Comparison of ENCODE assay signal across 7 cellular contexts in genomic region chr10:134743-135600, GRCh38. TPM values are rescaled to one million over a fixed set of nuclear protein-coding genes. Genes with fewer than 3 reads are reported as not detected.
DNase-seq lines count a peak whose midpoint lies in the region; ATAC-seq and TF ChIP-seq lines count a peak whose summit lies in the region.

ZMYND11 (plus strand) TSS chr10:135455; CDS start chr10:180013, 44,558 bp downstream.

- no TSS peak for BruUV-seq in HCT116 (replicated peaks; lab: Mats Ljungman, UMichigan)

- H3K9me2 ChIP-seq in HCT116 (ENCODE audit: insufficient read depth), result no peaks in the 10 kb centered on the region

- TF ChIP-seq RAD21 in HCT116 (IDR thresholded peaks at IDR 0.05; ENCODE audit: low read depth), result no peak

- H3K27ac Mint-ChIP-seq in activated CD8-positive, alpha-beta memory T cell treated with anti-CD3 and anti-CD28 coated beads, Interleukin-2, amount 10 ng/mL, durations not matched to agents 7 days and 5 days, result peak within 1 kb of the TSS; percentile 87
- H3K27ac Mint-ChIP-seq in endodermal cell (peak within 1 kb of the TSS; percentile 84), mesothelial cell of epicardium (peak within 1 kb of the TSS; percentile 96)

- H3K79me2 ChIP-seq in HCT116 (ENCODE audit: insufficient read depth, low read length), result peaks cover 39% of the 10 kb centered on the region

- no peaks in the 10 kb centered on the region for H3K27me3 Mint-ChIP-seq in activated CD8-positive, alpha-beta memory T cell treated with anti-CD3 and anti-CD28 coated beads, Interleukin-2, amount 10 ng/mL, durations not matched to agents 7 days and 5 days
- H3K27me3 Mint-ChIP-seq in endodermal cell (ENCODE audit: insufficient read depth) (peaks cover 43% of the 10 kb centered on the region), mesothelial cell of epicardium (ENCODE audit: low read depth) (no peaks in the 10 kb centered on the region)

- H3K4me1 Mint-ChIP-seq in activated CD8-positive, alpha-beta memory T cell treated with anti-CD3 and anti-CD28 coated beads, Interleukin-2, amount 10 ng/mL, durations not matched to agents 7 days and 5 days, result peaks cover 31% of the 10 kb centered on the region
- H3K4me1 Mint-ChIP-seq in endodermal cell (peaks cover 23% of the 10 kb centered on the region), mesothelial cell of epicardium (peaks cover 52% of the 10 kb centered on the region)

- no peaks in the 10 kb centered on the region for H4K20me1 ChIP-seq in HCT116 (ENCODE audit: insufficient read depth)

- no peaks in the 10 kb centered on the region for H3K36me3 Mint-ChIP-seq in activated CD8-positive, alpha-beta memory T cell treated with anti-CD3 and anti-CD28 coated beads, Interleukin-2, amount 10 ng/mL, durations not matched to agents 7 days and 5 days
- H3K36me3 Mint-ChIP-seq in endodermal cell (ENCODE audit: low read depth) (no peaks in the 10 kb centered on the region), mesothelial cell of epicardium (no peaks in the 10 kb centered on the region)

- H3K36me3 ChIP-seq in HCT116 (ENCODE audit: control insufficient read depth in 1 of 2, insufficient read depth in 2 of 2, low read length in 2 of 2) (no peaks in the 10 kb centered on the region), endodermal cell (ENCODE audit: control insufficient read depth, insufficient read depth, low read length) (no peaks in the 10 kb centered on the region)

- H3K27ac ChIP-seq in HCT116 (ENCODE audit: low read depth, low read length) (peak within 1 kb of the TSS; percentile 93), endodermal cell (ENCODE audit: low read depth, low read length) (peak within 1 kb of the TSS; percentile 82)

- H3K27me3 ChIP-seq in HCT116 (ENCODE audit: insufficient read depth, low read length) (no peaks in the 10 kb centered on the region), endodermal cell (ENCODE audit: control insufficient read depth, insufficient read depth, low read length, poor library complexity, severe bottlenecking) (peaks cover 41% of the 10 kb centered on the region)

- CTCF ChIA-PET in HCT116 (lab: Charles Lee), result no interaction called here
- CTCF ChIA-PET in activated CD8-positive, alpha-beta memory T cell treated with anti-CD3 and anti-CD28 coated beads, Interleukin-2, amount 10 ng/mL, durations not matched to agents 7 days and 5 days (lab: Charles Lee), result no interaction called here

- H3K4me3 ChIP-seq in HCT116 (replicated peaks in 1 of 2; ENCODE audit: low read depth in 1 of 2, low read length in 2 of 2) (peak within 1 kb of the TSS; percentile 70 to 71), endodermal cell (ENCODE audit: low read length) (peak within 1 kb of the TSS; percentile 90)

- peak within 1 kb of the TSS; percentile 34 for H2AFZ ChIP-seq in HCT116 (ENCODE audit: low read depth, low read length, poor library complexity, severe bottlenecking)

- in situ Hi-C loops in GM13977 (cut with MboI; ENCODE audit: low pct_unique_long_range_greater_than_20kb, low sequenced_read_pairs, unreplicated experiment), result no loop called here

- no peak for TF ChIP-seq POLR2A in HCT116 (IDR thresholded peaks at IDR 0.05; ENCODE audit: borderline replicate concordance, extremely low read depth, insufficient read depth, insufficient read length)

- peak within 1 kb of the TSS; percentile 91 for H3K4me2 ChIP-seq in HCT116 (ENCODE audit: low read length)

- H3K4me1 ChIP-seq in HCT116 (ENCODE audit: control insufficient read depth in 1 of 2, insufficient read depth in 2 of 2, low read length in 2 of 2) (peaks cover 11 to 36% of the 10 kb centered on the region in 2 experiments), endodermal cell (ENCODE audit: control insufficient read depth, insufficient read depth, low read length) (no peaks in the 10 kb centered on the region)

- H3K4me3 Mint-ChIP-seq in activated CD8-positive, alpha-beta memory T cell treated with anti-CD3 and anti-CD28 coated beads, Interleukin-2, amount 10 ng/mL, durations not matched to agents 7 days and 5 days, result peak within 1 kb of the TSS; percentile 90
- H3K4me3 Mint-ChIP-seq in endodermal cell (peak within 1 kb of the TSS; percentile 74), mesothelial cell of epicardium (peak within 1 kb of the TSS; percentile 85)

- DNase-seq in GM13977 (ENCODE audit: low spot score) (peak; percentile 91), HCT116 (ENCODE audit: low read depth, low spot score) (no peak), NCI-H1105 treated with DMSO at 0.1 percent for 48 hours (lab: John Stamatoyannopoulos, UW) (peak; percentile 20), endodermal cell (peak; percentile 81), mesothelial cell of epicardium (ENCODE audit: low spot score in 2 of 2, unreplicated experiment in 2 of 2) (peak; percentile 61 to 67)
- DNase-seq in activated CD8-positive, alpha-beta memory T cell treated with anti-CD3 and anti-CD28 coated beads, Interleukin-2, amount 10 ng/mL, durations not matched to agents 7 days and 5 days, result peak; percentile 71
- DNase-seq in stimulated activated CD8-positive, alpha-beta memory T cell treated with anti-CD3 and anti-CD28 coated beads, Interleukin-2, amount 100 ng/mL, for 48 hours (ENCODE audit: low read depth in 2 of 2), result peak; percentile 41 to 45

- H3K9me3 ChIP-seq in HCT116 (ENCODE audit: control insufficient read depth in 1 of 2, insufficient read depth in 1 of 2, low read depth in 1 of 2, low read length in 2 of 2), result no peaks in the 10 kb centered on the region
- H3K9me3 ChIP-seq in endodermal cell (ENCODE audit: control insufficient read depth, low read length), result no peaks in the 10 kb centered on the region

- no peaks in the 10 kb centered on the region for H3K9me3 Mint-ChIP-seq in activated CD8-positive, alpha-beta memory T cell treated with anti-CD3 and anti-CD28 coated beads, Interleukin-2, amount 10 ng/mL, durations not matched to agents 7 days and 5 days (ENCODE audit: low read depth)
- H3K9me3 Mint-ChIP-seq in endodermal cell (no peaks in the 10 kb centered on the region), mesothelial cell of epicardium (no peaks in the 10 kb centered on the region)

- POLR2A ChIA-PET in HCT116 (lab: Charles Lee), result no interaction called here

- intact Hi-C loops in HCT116 (cut with micrococcal nuclease), result no loop called here

- RAD21 ChIA-PET in HCT116 (lab: Charles Lee; ENCODE audit: low non-redundant PET in 1 of 2, low total read pairs in 2 of 2, uncharacterized antibody in 2 of 2, unreplicated experiment in 2 of 2), result no interaction called here

- no peak for TF ChIP-seq CTCF in GM13977 (IDR thresholded peaks at IDR 0.05; ENCODE audit: extremely low read depth, insufficient read depth, missing control alignments)
- no peak for TF ChIP-seq CTCF in HCT116 (IDR thresholded peaks at IDR 0.05 in 2 of 3, conservative IDR thresholded peaks at IDR 0.05 in 1 of 3; ENCODE audit: borderline replicate concordance in 1 of 3, insufficient read depth in 1 of 3, low read depth in 2 of 3, low read length in 2 of 3)
- TF ChIP-seq CTCF in endodermal cell (conservative IDR thresholded peaks at IDR 0.05), result no peak
- TF ChIP-seq CTCF in mesothelial cell of epicardium (IDR thresholded peaks at IDR 0.05; ENCODE audit: unreplicated experiment), result no peak

- ATAC-seq in HCT116, result peak; percentile 44
- ATAC-seq in activated CD8-positive, alpha-beta memory T cell treated with anti-CD3 and anti-CD28 coated beads, Interleukin-2, amount 10 ng/mL, durations not matched to agents 7 days and 5 days, result peak; percentile 59

- peak within 1 kb of the TSS; percentile 87 for H3K9ac ChIP-seq in HCT116 (ENCODE audit: low read length)
- H3K9ac ChIP-seq in endodermal cell (ENCODE audit: extremely low read depth, low read length, poor library complexity, severe bottlenecking), result peak within 1 kb of the TSS; percentile 62

- WGBS in endodermal cell (ENCODE audit: insufficient coverage in 1 of 2, insufficient read length in 1 of 2), 2 experiments, result 0 to 1% methylated on average over 28 to 128 of the region's 131 CpGs

TF ChIP-seq in HCT116, 20 proteins besides CTCF, POLR2A, EP300 and RAD21 (continues in another document):
- no peak for TF ChIP-seq ELF1 (IDR thresholded peaks at IDR 0.05; ENCODE audit: borderline replicate concordance, low read depth)
- TF ChIP-seq, protein P1, sequence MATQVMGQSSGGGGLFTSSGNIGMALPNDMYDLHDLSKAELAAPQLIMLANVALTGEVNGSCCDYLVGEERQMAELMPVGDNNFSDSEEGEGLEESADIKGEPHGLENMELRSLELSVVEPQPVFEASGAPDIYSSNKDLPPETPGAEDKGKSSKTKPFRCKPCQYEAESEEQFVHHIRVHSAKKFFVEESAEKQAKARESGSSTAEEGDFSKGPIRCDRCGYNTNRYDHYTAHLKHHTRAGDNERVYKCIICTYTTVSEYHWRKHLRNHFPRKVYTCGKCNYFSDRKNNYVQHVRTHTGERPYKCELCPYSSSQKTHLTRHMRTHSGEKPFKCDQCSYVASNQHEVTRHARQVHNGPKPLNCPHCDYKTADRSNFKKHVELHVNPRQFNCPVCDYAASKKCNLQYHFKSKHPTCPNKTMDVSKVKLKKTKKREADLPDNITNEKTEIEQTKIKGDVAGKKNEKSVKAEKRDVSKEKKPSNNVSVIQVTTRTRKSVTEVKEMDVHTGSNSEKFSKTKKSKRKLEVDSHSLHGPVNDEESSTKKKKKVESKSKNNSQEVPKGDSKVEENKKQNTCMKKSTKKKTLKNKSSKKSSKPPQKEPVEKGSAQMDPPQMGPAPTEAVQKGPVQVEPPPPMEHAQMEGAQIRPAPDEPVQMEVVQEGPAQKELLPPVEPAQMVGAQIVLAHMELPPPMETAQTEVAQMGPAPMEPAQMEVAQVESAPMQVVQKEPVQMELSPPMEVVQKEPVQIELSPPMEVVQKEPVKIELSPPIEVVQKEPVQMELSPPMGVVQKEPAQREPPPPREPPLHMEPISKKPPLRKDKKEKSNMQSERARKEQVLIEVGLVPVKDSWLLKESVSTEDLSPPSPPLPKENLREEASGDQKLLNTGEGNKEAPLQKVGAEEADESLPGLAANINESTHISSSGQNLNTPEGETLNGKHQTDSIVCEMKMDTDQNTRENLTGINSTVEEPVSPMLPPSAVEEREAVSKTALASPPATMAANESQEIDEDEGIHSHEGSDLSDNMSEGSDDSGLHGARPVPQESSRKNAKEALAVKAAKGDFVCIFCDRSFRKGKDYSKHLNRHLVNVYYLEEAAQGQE (IDR thresholded peaks at IDR 0.05; ENCODE audit: low read depth), result no peak
- TF ChIP-seq CEBPB (IDR thresholded peaks at IDR 0.05; ENCODE audit: low read depth), result no peak
- no peak; the same call in 1 of the 2 replicates for TF ChIP-seq POLR2AphosphoS5 (IDR thresholded peaks at IDR 0.05; ENCODE audit: low read depth, low read length)
- no peak for TF ChIP-seq JUND (IDR thresholded peaks at IDR 0.05)
- peak; percentile 35 for TF ChIP-seq MAX (IDR thresholded peaks at IDR 0.05)

RNA-seq across cellular contexts. Expression of gene ZMYND11, which starts in this region (rescaled TPM):
- total RNA-seq in HCT116 (2021; ENCODE audit: unreplicated experiment) (28.3 TPM), endodermal cell (10 to 100 TPM; 34.2 to 37.7 TPM), mesothelial cell of epicardium (64.1 to 69.2 TPM (median 64.9 TPM) in 3 replicates)
- polyA plus RNA-seq in HCT116 (2012), result 17.1 and 19.8 TPM in 2 replicates
- total RNA-seq in activated CD8-positive, alpha-beta memory T cell treated with anti-CD3 and anti-CD28 coated beads, Interleukin-2, amount 10 ng/mL, durations not matched to agents 7 days and 5 days, result 10 to 100 TPM; 31.8 to 37.6 TPM
- 35.0 TPM for polyA plus RNA-seq in endodermal cell (2013, experiment 1 of 2)
- 35.4 TPM for polyA plus RNA-seq in endodermal cell (2013, experiment 2 of 2)
